Comparison of ENCODE assay signal across 1 cellular context in genomic region chr1:26233903-26234643, GRCh38.
TF ChIP-seq lines count a peak whose summit lies in the region.

TSS of gene CEP85 (plus strand) at chr1:26234200. CDS start at chr1:26239784, 5,584 bp downstream.

TF ChIP-seq in HepG2, 621 proteins besides CTCF, POLR2A, EP300 and RAD21 (continued from another document and continues in another):
- no peak for TF ChIP-seq ZNF766 (CRISPR knock-in tag; IDR thresholded peaks at IDR 0.05; ENCODE audit: borderline replicate concordance)
- no peak for TF ChIP-seq GRHL1 (CRISPR knock-in tag; conservative IDR thresholded peaks at IDR 0.05)
- no peak for TF ChIP-seq TBP (CRISPR knock-in tag; IDR thresholded peaks at IDR 0.05)
- TF ChIP-seq ZNF674 (CRISPR knock-in tag; IDR thresholded peaks at IDR 0.05; ENCODE audit: low read depth) = no peak
- no peak for TF ChIP-seq NFRKB (IDR thresholded peaks at IDR 0.05)
- peak; percentile 19; the same call in 1 of the 2 replicates for TF ChIP-seq NR2C2 (CRISPR knock-in tag; IDR thresholded peaks at IDR 0.05; ENCODE audit: borderline replicate concordance)
- no peak for TF ChIP-seq ZFP41 (CRISPR knock-in tag; IDR thresholded peaks at IDR 0.05; ENCODE audit: borderline replicate concordance)
- TF ChIP-seq GMEB2 (CRISPR knock-in tag; IDR thresholded peaks at IDR 0.05; ENCODE audit: low read depth) = no peak
- TF ChIP-seq MZF1 (CRISPR knock-in tag; IDR thresholded peaks at IDR 0.05; ENCODE audit: borderline replicate concordance) = no peak
- TF ChIP-seq ZNF124 (CRISPR knock-in tag; IDR thresholded peaks at IDR 0.05) = no peak
- peak; percentile 85; the same call in 1 of the 2 replicates for TF ChIP-seq ZNF709 (CRISPR knock-in tag; IDR thresholded peaks at IDR 0.05)
- TF ChIP-seq RFX3 (CRISPR knock-in tag; IDR thresholded peaks at IDR 0.05) = no peak
- TF ChIP-seq MLXIP (CRISPR knock-in tag; IDR thresholded peaks at IDR 0.05; ENCODE audit: borderline replicate concordance) = no peak
- TF ChIP-seq ZNF207 (IDR thresholded peaks at IDR 0.05; ENCODE audit: borderline replicate concordance) = no peak
- TF ChIP-seq ZNF33A (CRISPR knock-in tag; IDR thresholded peaks at IDR 0.05; ENCODE audit: borderline replicate concordance) = no peak
- TF ChIP-seq ZNF841 (CRISPR knock-in tag; IDR thresholded peaks at IDR 0.05; ENCODE audit: borderline replicate concordance) = no peak
- 0 out of 2 replicates have a peak, but pooled peaks have one; percentile 88 for TF ChIP-seq CAMTA2 (CRISPR knock-in tag; IDR thresholded peaks at IDR 0.05; ENCODE audit: borderline replicate concordance)
- no peak; the same call in 1 of the 2 replicates for TF ChIP-seq HIVEP1 (CRISPR knock-in tag; IDR thresholded peaks at IDR 0.05)
- TF ChIP-seq LRRFIP1 (CRISPR knock-in tag; conservative IDR thresholded peaks at IDR 0.05) = no peak
- TF ChIP-seq ZBTB14 (CRISPR knock-in tag; IDR thresholded peaks at IDR 0.05) = peak; percentile 67; the same call in 1 of the 2 replicates
- TF ChIP-seq ZNF775 (CRISPR knock-in tag; IDR thresholded peaks at IDR 0.05; ENCODE audit: borderline replicate concordance) = no peak
- TF ChIP-seq ZBTB42 (CRISPR knock-in tag; IDR thresholded peaks at IDR 0.05) = no peak
- TF ChIP-seq ZNF234 (CRISPR knock-in tag; conservative IDR thresholded peaks at IDR 0.05) = no peak
- no peak for TF ChIP-seq KAT7 (CRISPR knock-in tag; IDR thresholded peaks at IDR 0.05; ENCODE audit: borderline replicate concordance)
- TF ChIP-seq ZNF432 (CRISPR knock-in tag; IDR thresholded peaks at IDR 0.05; ENCODE audit: borderline replicate concordance) = no peak
- no peak for TF ChIP-seq E2F2 (CRISPR knock-in tag; IDR thresholded peaks at IDR 0.05; ENCODE audit: borderline replicate concordance)
- no peak; the same call in 1 of the 2 replicates for TF ChIP-seq PCBP1 (IDR thresholded peaks at IDR 0.05; ENCODE audit: borderline replicate concordance, low read depth, low read length)
- peak; percentile 92 for TF ChIP-seq MYPOP (CRISPR knock-in tag; IDR thresholded peaks at IDR 0.05)
- no peak for TF ChIP-seq TOE1 (CRISPR knock-in tag; IDR thresholded peaks at IDR 0.05)
- TF ChIP-seq HDAC2 (CRISPR knock-in tag; IDR thresholded peaks at IDR 0.05) = peak; percentile 62; the same call in 1 of the 2 replicates
- no peak for TF ChIP-seq PBX3 (CRISPR knock-in tag; IDR thresholded peaks at IDR 0.05; ENCODE audit: borderline replicate concordance)
- no peak for TF ChIP-seq ZNF513 (CRISPR knock-in tag; conservative IDR thresholded peaks at IDR 0.05)
- TF ChIP-seq ZNF331 (CRISPR knock-in tag; IDR thresholded peaks at IDR 0.05) = no peak
- TF ChIP-seq DRAP1 (CRISPR knock-in tag; IDR thresholded peaks at IDR 0.05) = peak; percentile 84
- no peak for TF ChIP-seq DDIT3 (CRISPR knock-in tag; IDR thresholded peaks at IDR 0.05)
- TF ChIP-seq ZNF605 (CRISPR knock-in tag; IDR thresholded peaks at IDR 0.05) = peak; percentile 86; the same call in 1 of the 2 replicates
- no peak for TF ChIP-seq CCAR2 (optimal IDR thresholded peaks at IDR 0.05; ENCODE audit: low read depth, low read length)
- TF ChIP-seq ZNF543 (CRISPR knock-in tag; IDR thresholded peaks at IDR 0.05) = peak; percentile 75; the same call in 1 of the 2 replicates
- TF ChIP-seq ZNF747 (CRISPR knock-in tag; IDR thresholded peaks at IDR 0.05; ENCODE audit: borderline replicate concordance) = no peak; the same call in 1 of the 2 replicates
- TF ChIP-seq ZBTB38 (CRISPR knock-in tag; IDR thresholded peaks at IDR 0.05) = no peak
- no peak; the same call in none of the 2 replicates for TF ChIP-seq CENPT (CRISPR knock-in tag; IDR thresholded peaks at IDR 0.05; ENCODE audit: low read depth)
- TF ChIP-seq CBFB (CRISPR knock-in tag; IDR thresholded peaks at IDR 0.05) = peak; percentile 28
- TF ChIP-seq NFE2L1 (CRISPR knock-in tag; IDR thresholded peaks at IDR 0.05; ENCODE audit: borderline replicate concordance) = no peak
